In genomic region chr6:160333101-160333500, GRCh38 we compare ENCODE assay signal across 8 cellular contexts. TPM values are rescaled to one million over a fixed set of nuclear protein-coding genes. Genes with fewer than 3 reads are reported as not detected.
"Had no signal": no experiment of that assay in that cellular context is flagged by ENCODE, and none has a peak within 500 bp of the region (broad histone marks: within the 10 kb centered on the region; RNA-seq: fewer than 3 reads in every experiment).

No MANE protein-coding gene starts in this region.

- DNase-seq: H9, HCEC 1CT, KG1 had no signal

- H3K4me2 ChIP-seq: GM23338 had no signal

- ATAC-seq: GM23338 had no signal

- FAIRE-seq: H1, H54, HTR-8/SVneo had no signal

- H3K4me3 ChIP-seq: GM23338 had no signal

RNA-seq across cellular contexts. Expression of gene SLC22A3, which starts 15.1 kb away (rescaled TPM):
- polyA plus RNA-seq: IgD-negative memory B cell had no signal
